Comparison of ENCODE assay signal across 10 cellular contexts in the genomic region with DNA sequence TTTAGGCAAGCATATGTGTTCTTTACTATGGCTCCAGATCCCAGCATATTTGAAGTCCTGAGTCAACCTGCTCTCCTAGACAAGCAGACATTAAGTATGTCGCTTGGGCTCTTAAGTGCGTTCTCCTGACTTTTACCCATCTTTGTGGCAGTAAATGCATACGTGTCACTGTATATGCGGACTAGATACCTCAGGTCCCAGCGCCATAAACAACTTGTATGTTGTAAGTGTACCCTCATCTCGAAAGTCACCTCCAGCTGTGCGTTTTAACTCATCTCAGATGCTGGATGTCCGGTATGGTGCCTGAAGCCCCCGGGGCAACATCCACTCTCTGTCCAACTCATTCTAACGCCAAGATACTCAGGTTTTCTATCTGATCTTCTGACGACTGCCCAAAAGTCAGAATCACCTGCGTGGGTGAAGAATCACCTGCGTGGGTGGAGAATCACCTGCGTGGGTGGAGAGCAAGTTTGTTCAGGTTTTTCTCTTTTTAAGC. TPM values are rescaled to one million over a fixed set of nuclear protein-coding genes. Genes with fewer than 3 reads are reported as not detected.
DNase-seq lines count a peak whose midpoint lies in the region; ATAC-seq, FAIRE-seq and TF ChIP-seq lines count a peak whose summit lies in the region.
"Had no signal": no experiment of that assay in that cellular context is flagged by ENCODE, and none has a peak within 500 bp of the region (broad histone marks: within the 10 kb centered on the region; RNA-seq: fewer than 3 reads in every experiment).

No MANE protein-coding gene starts in this region.

- peak; percentile 9 for FAIRE-seq in GM12891 (lab: Jason Lieb, UNC)
- FAIRE-seq: colon had no signal

- H3K4me1 ChIP-seq in SJCRH30 (no peaks in the 10 kb centered on the region; the same call in 1 of the 2 replicates), esophagus muscularis mucosa (peaks cover 27 to 44% (median 40%) of the 10 kb centered on the region in 4 donors), rectal smooth muscle tissue (ENCODE audit: control insufficient read depth, insufficient read depth, low read length) (peaks cover 19% of the 10 kb centered on the region)

- ATAC-seq in HG03175 (IDR thresholded peaks at IDR 0.05; ENCODE audit: unreplicated experiment) (no peak), GM21367 (IDR thresholded peaks at IDR 0.05; ENCODE audit: unreplicated experiment) (no peak)

- no peak for TF ChIP-seq POLR2A in GM12891 (IDR thresholded peaks at IDR 0.05; ENCODE audit: low read depth, low read length)
- no peak for TF ChIP-seq POLR2A in esophagus muscularis mucosa (IDR thresholded peaks at IDR 0.05; ENCODE audit: low read depth)

- no peak overlapping the region for H3K27ac ChIP-seq in SJCRH30
- H3K27ac ChIP-seq in esophagus muscularis mucosa (replicated peaks in 1 of 4) = no peak overlapping the region
- H3K27ac ChIP-seq in rectal smooth muscle tissue (ENCODE audit: low read depth, low read length) = peak overlapping the region; percentile 14

- no peaks in the 10 kb centered on the region for H3K27me3 ChIP-seq in SJCRH30
- no peaks in the 10 kb centered on the region for H3K27me3 ChIP-seq in esophagus muscularis mucosa
- no peaks in the 10 kb centered on the region for H3K27me3 ChIP-seq in rectal smooth muscle tissue (ENCODE audit: control insufficient read depth, insufficient read depth, low read length)

- 72% methylated on average over 14 of the region's 14 CpGs for WGBS in esophagus muscularis mucosa

- intact Hi-C loops in esophagus muscularis mucosa (cut with DNase I) = loop anchor here (5.0 kb wide), 1 partner anchor 35 kb away; the partner anchor contains the start of gene MED25

- TF ChIP-seq EP300 in esophagus muscularis mucosa (IDR thresholded peaks at IDR 0.05) = no peak

- DNase-seq in GM12891 (ENCODE audit: insufficient read length, low spot score) (no peak), SJCRH30 (no peak), esophagus muscularis mucosa (ENCODE audit: extremely low spot score) (no peak), NCI-H1105 treated with DMSO at 0.1 percent for 48 hours (lab: John Stamatoyannopoulos, UW) (no peak)
- DNase-seq in stimulated activated CD4-positive, alpha-beta T cell treated with anti-CD3 and anti-CD28 coated beads, Interleukin-1b, Interleukin-23, amount 100 ng/mL, for 48 hours = no peak
- DNase-seq: NCI-H345 had no signal

- peaks cover 20% of the 10 kb centered on the region for H3K36me3 ChIP-seq in SJCRH30
- peaks cover 7 to 36% (median 35%) of the 10 kb centered on the region in 4 donors for H3K36me3 ChIP-seq in esophagus muscularis mucosa
- peaks cover 9% of the 10 kb centered on the region for H3K36me3 ChIP-seq in rectal smooth muscle tissue (ENCODE audit: control insufficient read depth, insufficient read depth, low read length)

- H3K4me3 ChIP-seq in SJCRH30 = peak overlapping the region; percentile 90
- H3K4me3 ChIP-seq in esophagus muscularis mucosa = peak overlapping the region; percentile 84 to 97 (median 86)
- peak overlapping the region; percentile 78 for H3K4me3 ChIP-seq in rectal smooth muscle tissue (ENCODE audit: low read length)

- H3K9me3 ChIP-seq in SJCRH30 (replicated peaks) (no peaks in the 10 kb centered on the region), esophagus muscularis mucosa (no peaks in the 10 kb centered on the region)

- H3K9ac ChIP-seq in rectal smooth muscle tissue (ENCODE audit: low read length) = no peak overlapping the region

- no peak for TF ChIP-seq CTCF in esophagus muscularis mucosa (IDR thresholded peaks at IDR 0.05)

TF ChIP-seq in GM12891, 5 proteins besides CTCF, POLR2A, EP300 and RAD21:
- TF ChIP-seq TAF1 (IDR thresholded peaks at IDR 0.05; ENCODE audit: low read depth, low read length) = no peak
- no peak for TF ChIP-seq SPI1 (IDR thresholded peaks at IDR 0.05; ENCODE audit: low read depth, low read length)
- no peak for TF ChIP-seq PAX5 (IDR thresholded peaks at IDR 0.05; ENCODE audit: insufficient read depth, low read length, severe bottlenecking)
- TF ChIP-seq POU2F2 (IDR thresholded peaks at IDR 0.05; ENCODE audit: low read depth, low read length) = no peak
- TF ChIP-seq POLR2AphosphoS5 (IDR thresholded peaks at IDR 0.05; ENCODE audit: low read depth, low read length) = no peak
TF ChIP-seq in GM12891: peak in this region for 0.

RNA-seq across cellular contexts. Expression of gene PTOV1, which starts 1.7 kb away (rescaled TPM):
- 50.1 TPM for polyA plus RNA-seq in GM12891 (2012; ENCODE audit: low read depth, missing spikeins)
- 77.1 and 91.2 TPM in 2 replicates for total RNA-seq in SJCRH30 (2014; rRNA removed; shearing (Covaris generic))
- total RNA-seq in esophagus muscularis mucosa = 100 to 1,000 TPM in 1 of 4 donors, 10 to 100 TPM in 3; 60.5 to 102 (median 84.4) TPM

RNA-seq across cellular contexts. Expression of gene PNKP, which starts 14.7 kb away (rescaled TPM):
- polyA plus RNA-seq in GM12891 (2012; ENCODE audit: low read depth, missing spikeins) = 35.2 TPM
- total RNA-seq in SJCRH30 (2014; rRNA removed; shearing (Covaris generic)) = 24.2 and 40.6 TPM in 2 replicates
- 10 to 100 TPM; 21.4 to 43.7 (median 27.8) TPM for total RNA-seq in esophagus muscularis mucosa

RNA-seq across cellular contexts. Expression of gene AKT1S1, which starts 24.5 kb away (rescaled TPM):
- polyA plus RNA-seq in GM12891 (2012; ENCODE audit: low read depth, missing spikeins) = 14.6 TPM
- total RNA-seq in SJCRH30 (2014; rRNA removed; shearing (Covaris generic)) = 21.7 and 25.2 TPM in 2 replicates
- total RNA-seq in esophagus muscularis mucosa = 10 to 100 TPM; 15.4 to 30.6 (median 21.9) TPM

RNA-seq across cellular contexts. Expression of gene TBC1D17, which starts 24.8 kb away (rescaled TPM):
- polyA plus RNA-seq in GM12891 (2012; ENCODE audit: low read depth, missing spikeins) = 29.6 TPM
- 9.1 and 9.4 TPM in 2 replicates for total RNA-seq in SJCRH30 (2014; rRNA removed; shearing (Covaris generic))
- 10 to 100 TPM; 35.1 to 60.9 (median 44.0) TPM for total RNA-seq in esophagus muscularis mucosa

RNA-seq across cellular contexts. Expression of gene MED25, which starts 34.6 kb away (rescaled TPM):
- polyA plus RNA-seq in GM12891 (2012; ENCODE audit: low read depth, missing spikeins) = 34.5 TPM
- 22.2 and 27.4 TPM in 2 replicates for total RNA-seq in SJCRH30 (2014; rRNA removed; shearing (Covaris generic))
- 10 to 100 TPM; 22.5 to 36.0 (median 34.1) TPM for total RNA-seq in esophagus muscularis mucosa
